Comparison of ENCODE assay signal across 10 cellular contexts in the genomic region with DNA sequence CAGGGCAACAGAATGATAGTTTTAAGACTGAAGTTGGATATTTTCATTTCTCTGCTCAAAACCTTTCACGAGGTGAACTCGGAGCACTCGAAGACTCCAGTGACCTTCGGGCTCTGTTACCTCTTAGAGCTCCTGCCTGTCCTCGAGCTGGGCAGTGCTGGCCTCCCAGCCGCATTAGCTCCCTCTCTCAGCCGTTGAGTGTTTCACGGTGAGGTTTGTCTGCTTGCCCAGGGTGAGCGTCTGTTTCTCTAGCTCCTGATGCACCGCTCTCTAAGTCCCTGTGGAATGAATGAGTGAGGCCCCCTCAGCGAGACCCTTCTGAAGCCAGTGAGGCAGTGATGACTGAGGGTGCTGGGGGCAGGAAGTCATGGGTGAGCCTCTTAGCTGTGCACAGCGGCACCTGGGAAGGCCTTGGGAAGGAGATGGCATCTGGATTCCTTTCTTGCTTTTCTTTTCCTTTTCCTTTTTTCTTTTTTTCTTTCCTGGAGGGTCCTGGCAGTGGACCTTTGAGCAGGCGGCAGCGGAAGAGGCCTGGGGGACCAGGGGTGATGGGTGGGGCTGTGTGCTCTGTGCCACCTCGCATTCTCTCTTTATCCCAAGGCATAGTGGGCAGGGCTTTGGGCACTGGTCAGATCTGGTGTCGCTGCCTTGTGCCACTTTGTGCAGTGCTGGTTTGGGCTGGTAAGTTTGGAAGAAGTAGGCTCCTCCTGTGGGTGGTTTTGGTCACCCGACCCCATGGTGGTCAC. TPM values are rescaled to one million over a fixed set of nuclear protein-coding genes. Genes with fewer than 3 reads are reported as not detected.
DNase-seq lines count a peak whose midpoint lies in the region; ATAC-seq, FAIRE-seq and TF ChIP-seq lines count a peak whose summit lies in the region.
"Had no signal": no experiment of that assay in that cellular context is flagged by ENCODE, and none has a peak within 500 bp of the region (broad histone marks: within the 10 kb centered on the region; RNA-seq: fewer than 3 reads in every experiment).

No MANE protein-coding gene starts in this region.

- H3K4me2 ChIP-seq in astrocyte (ENCODE audit: low read length), result peak overlapping the region; percentile 97

- no peak for FAIRE-seq in astrocyte (lab: Jason Lieb, UNC)

- H3K9me3 Mint-ChIP-seq in CD4-positive, alpha-beta memory T cell, result peaks cover 0 to 1% (median 0%) of the 10 kb centered on the region in 8 donors
- H3K9me3 Mint-ChIP-seq in astrocyte (ENCODE audit: unreplicated experiment) (no peaks in the 10 kb centered on the region), naive B cell (no peaks in the 10 kb centered on the region)

- TF ChIP-seq CTCF in astrocyte (IDR thresholded peaks at IDR 0.05; ENCODE audit: insufficient read depth, low read depth, low read length), result no peak

- DNase-seq in CD4-positive, alpha-beta memory T cell, result no peak
- DNase-seq in astrocyte (ENCODE audit: low read depth), result no peak
- DNase-seq in naive B cell, result no peak
- no peak for DNase-seq in stimulated activated CD4-positive, alpha-beta T cell treated with anti-CD3 and anti-CD28 coated beads, Interleukin-2, amount 100 ng/mL, for 24 hours
- DNase-seq in retina, result no peak
- DNase-seq: activated gamma-delta T cell, NCI-H1436 treated with DMSO at 0.1 percent for 48 hours had no signal

- peaks cover 16 to 38% of the 10 kb centered on the region in 2 donors for H3K36me3 Mint-ChIP-seq in CD4-positive, alpha-beta memory T cell
- H3K36me3 Mint-ChIP-seq in astrocyte (ENCODE audit: low read depth, unreplicated experiment) (no peaks in the 10 kb centered on the region), naive B cell (no peaks in the 10 kb centered on the region)

- intact Hi-C loops in CD4-positive, alpha-beta memory T cell (cut with micrococcal nuclease), result no loop called here

- CTCF ChIA-PET in CD4-positive, alpha-beta memory T cell (lab: Charles Lee; ENCODE audit: partially characterized antibody), result interaction anchor here (0.5 to 4.4 kb wide), 5 partner anchors 10 to 338 kb away, joined by 3 to 33 read pairs (median 5); no protein-coding TSS in a partner anchor

- ATAC-seq in naive B cell (ENCODE audit: low read depth in 2 of 2) (no peak), HG02884 (IDR thresholded peaks at IDR 0.05; ENCODE audit: unreplicated experiment) (no peak), GM19324 (IDR thresholded peaks at IDR 0.05; ENCODE audit: low FRiP score, unreplicated experiment) (no peak)

- H3K9ac ChIP-seq in HUES6 (ENCODE audit: low read length) (peak overlapping the region; percentile 46), astrocyte (ENCODE audit: low read length) (no peak overlapping the region)

- no peaks in the 10 kb centered on the region for H3K9me3 ChIP-seq in CD4-positive, alpha-beta memory T cell (ENCODE audit: control insufficient read depth in 1 of 2, low read length in 2 of 2)
- H3K9me3 ChIP-seq in HUES6 (ENCODE audit: control insufficient read depth, insufficient read depth, low read depth, low read length) (no peaks in the 10 kb centered on the region), astrocyte (ENCODE audit: insufficient read depth, low read depth, low read length) (no peaks in the 10 kb centered on the region)

- POLR2A ChIA-PET in CD4-positive, alpha-beta memory T cell (lab: Charles Lee; ENCODE audit: partially characterized antibody), result interaction anchor here (2.7 kb wide), 1 partner anchor 10 kb away, joined by 10 read pairs; no protein-coding TSS in a partner anchor

- no peak overlapping the region for H2AFZ ChIP-seq in astrocyte (ENCODE audit: low read depth, low read length)

- H3K27me3 Mint-ChIP-seq in CD4-positive, alpha-beta memory T cell, result no peaks in the 10 kb centered on the region
- peaks cover 7% of the 10 kb centered on the region for H3K27me3 Mint-ChIP-seq in astrocyte (ENCODE audit: low read depth, unreplicated experiment)
- peaks cover 0 to 15% (median 8%) of the 10 kb centered on the region in 3 donors for H3K27me3 Mint-ChIP-seq in naive B cell

- H3K4me3 ChIP-seq in CD4-positive, alpha-beta memory T cell (ENCODE audit: low read length in 2 of 2), result no peak overlapping the region
- H3K4me3 ChIP-seq in HUES6 (ENCODE audit: low read depth, low read length), result peak overlapping the region; percentile 27; the same call in 1 of the 2 replicates
- H3K4me3 ChIP-seq in astrocyte (ENCODE audit: insufficient read depth, low read depth, low read length), result no peak overlapping the region

- peaks cover 19% of the 10 kb centered on the region for H3K36me3 ChIP-seq in CD4-positive, alpha-beta memory T cell (ENCODE audit: insufficient read depth, low read length)
- peaks cover 36% of the 10 kb centered on the region for H3K36me3 ChIP-seq in HUES6 (ENCODE audit: control insufficient read depth, insufficient read depth, low read length)
- peaks cover 8% of the 10 kb centered on the region for H3K36me3 ChIP-seq in astrocyte (ENCODE audit: insufficient read depth, low read length)

- H3K4me1 ChIP-seq in CD4-positive, alpha-beta memory T cell (ENCODE audit: insufficient read depth, low read length), result peaks cover 48% of the 10 kb centered on the region
- peaks cover 13% of the 10 kb centered on the region for H3K4me1 ChIP-seq in HUES6 (ENCODE audit: control insufficient read depth, insufficient read depth, low read length)
- peaks cover 11% of the 10 kb centered on the region for H3K4me1 ChIP-seq in astrocyte (ENCODE audit: insufficient read depth, low read length)

- H3K4me3 Mint-ChIP-seq in CD4-positive, alpha-beta memory T cell, result peak overlapping the region; percentile 63 to 96 (median 89)
- H3K4me3 Mint-ChIP-seq in astrocyte (ENCODE audit: unreplicated experiment) (peak overlapping the region; percentile 66), naive B cell (peak overlapping the region; percentile 59 to 94 (median 82))

- peaks cover 71% of the 10 kb centered on the region for H3K79me2 ChIP-seq in astrocyte (ENCODE audit: insufficient read depth, low read length)

- peaks cover 24 to 56% (median 42%) of the 10 kb centered on the region in 4 donors for H3K4me1 Mint-ChIP-seq in CD4-positive, alpha-beta memory T cell
- H3K4me1 Mint-ChIP-seq in astrocyte (ENCODE audit: low read depth, unreplicated experiment) (peaks cover 15% of the 10 kb centered on the region), naive B cell (peaks cover 40 to 45% (median 42%) of the 10 kb centered on the region in 3 donors)

- H3K27ac Mint-ChIP-seq in CD4-positive, alpha-beta memory T cell, result peak overlapping the region; percentile 19 to 78 (median 72)
- H3K27ac Mint-ChIP-seq in astrocyte (ENCODE audit: unreplicated experiment) (no peak overlapping the region), naive B cell (peak overlapping the region in 2 of 6 donors; percentile 42 to 85)

- no peaks in the 10 kb centered on the region for H3K27me3 ChIP-seq in CD4-positive, alpha-beta memory T cell (ENCODE audit: insufficient read depth, low read length)
- H3K27me3 ChIP-seq in HUES6 (ENCODE audit: control insufficient read depth, insufficient read depth, low read length) (no peaks in the 10 kb centered on the region), astrocyte (ENCODE audit: insufficient read depth, low read length) (no peaks in the 10 kb centered on the region)

- H3K27ac ChIP-seq in CD4-positive, alpha-beta memory T cell (ENCODE audit: low read depth, low read length), result no peak overlapping the region
- H3K27ac ChIP-seq in HUES6 (ENCODE audit: low read depth, low read length), result no peak overlapping the region
- no peak overlapping the region for H3K27ac ChIP-seq in astrocyte (ENCODE audit: low read depth, low read length)

- peaks cover 54% of the 10 kb centered on the region for H4K20me1 ChIP-seq in astrocyte (ENCODE audit: insufficient read depth, low read length)

RNA-seq across cellular contexts. Expression of gene PSMG4, which starts 2.2 kb away (rescaled TPM):
- total RNA-seq in CD4-positive, alpha-beta memory T cell, result 10 to 100 TPM; 41.0 to 41.6 TPM
- 10 to 100 TPM; 52.5 to 63.0 TPM for polyA plus RNA-seq in CD4-positive, alpha-beta memory T cell
- total RNA-seq in astrocyte, result 22.2 and 23.4 TPM in 2 replicates
- polyA plus RNA-seq in naive B cell (ENCODE audit: low read depth in 6 of 6), result 10 to 100 TPM; 37.9 to 63.0 (median 51.5) TPM

RNA-seq across cellular contexts. Expression of gene TUBB2B, which starts 33.5 kb away (rescaled TPM):
- not detected for total RNA-seq in CD4-positive, alpha-beta memory T cell
- under 1 TPM; 0.22 to 0.32 TPM for polyA plus RNA-seq in CD4-positive, alpha-beta memory T cell
- 124 and 144 TPM in 2 replicates for total RNA-seq in astrocyte
- under 1 TPM in 3 of 6 donors, not detected in 3; 0.15 to 0.83 (median 0.36) TPM for polyA plus RNA-seq in naive B cell (ENCODE audit: low read depth in 6 of 6)

Comparison
In these comparisons a context has a peak if more than half of its experiments do, and no peak if none do; other contexts are left out.
1. RNA of gene TUBB2B, which starts 33.5 kb away (total RNA-seq): 124 to 144 TPM in astrocyte; not detected in CD4-positive, alpha-beta memory T cell; every median in the first group is over 100 times any median in the second.
2. Peak in every context shown above with its lines, with median percentiles within 50 percentile points of each other: H3K4me3 Mint-ChIP-seq.